ENCODE assay signal across 17 cellular contexts in the genomic region with DNA sequence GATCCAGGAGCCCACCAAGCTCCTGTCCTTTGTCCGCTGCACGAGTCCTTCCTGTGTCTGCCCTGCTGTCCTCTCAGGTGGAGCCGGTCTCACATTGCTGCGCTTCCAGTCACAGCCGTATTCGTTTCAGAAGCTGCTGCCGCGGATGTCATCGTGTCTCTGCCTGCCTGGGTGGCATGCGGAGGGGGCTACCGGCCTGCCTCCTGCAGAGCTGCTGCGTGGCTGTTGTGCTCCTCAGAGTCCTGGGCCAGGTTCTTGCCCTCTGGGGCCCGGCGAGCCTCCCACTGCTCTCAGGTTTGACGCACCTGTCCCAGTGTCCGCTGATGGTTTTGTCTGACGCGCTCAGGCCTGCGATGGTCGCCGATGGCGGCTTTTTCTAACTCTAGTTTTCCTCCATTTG.
"Had no signal": no experiment of that assay in that cellular context is flagged by ENCODE, and none has a peak within 500 bp of the region (broad histone marks: within the 10 kb centered on the region; RNA-seq: fewer than 3 reads in every experiment).

No MANE protein-coding gene starts in this region.

- DNase-seq: colonic mucosa; dermis blood vessel endothelial cell; effector CD4-positive, alpha-beta T cell; endodermal cell; erythroblast; foreskin keratinocyte; immature natural killer cell; left ventricle myocardium inferior; lower lobe of right lung; midbrain; stimulated activated CD4-positive, alpha-beta T cell treated with anti-CD3 and anti-CD28 coated beads, Interleukin-2, amount 100 ng/mL, for 48 hours; stimulated activated naive CD4-positive, alpha-beta T cell treated with Interleukin-2 at 50 U/mL for 16 hours; thyroid gland; uterus had no signal

- H3K27ac Mint-ChIP-seq: endodermal cell, immature natural killer cell, nephron, type B pancreatic cell had no signal

- ATAC-seq: foreskin keratinocyte, lower lobe of right lung had no signal

- H3K27me3 Mint-ChIP-seq: memory B cell, type B pancreatic cell had no signal

- H3K9me3 Mint-ChIP-seq: immature natural killer cell, nephron, type B pancreatic cell had no signal

- H3K4me1 Mint-ChIP-seq: nephron had no signal

- H3K4me3 Mint-ChIP-seq: endodermal cell, immature natural killer cell, memory B cell, nephron, type B pancreatic cell had no signal

- H3K36me3 Mint-ChIP-seq: immature natural killer cell had no signal
